In the genomic region with DNA sequence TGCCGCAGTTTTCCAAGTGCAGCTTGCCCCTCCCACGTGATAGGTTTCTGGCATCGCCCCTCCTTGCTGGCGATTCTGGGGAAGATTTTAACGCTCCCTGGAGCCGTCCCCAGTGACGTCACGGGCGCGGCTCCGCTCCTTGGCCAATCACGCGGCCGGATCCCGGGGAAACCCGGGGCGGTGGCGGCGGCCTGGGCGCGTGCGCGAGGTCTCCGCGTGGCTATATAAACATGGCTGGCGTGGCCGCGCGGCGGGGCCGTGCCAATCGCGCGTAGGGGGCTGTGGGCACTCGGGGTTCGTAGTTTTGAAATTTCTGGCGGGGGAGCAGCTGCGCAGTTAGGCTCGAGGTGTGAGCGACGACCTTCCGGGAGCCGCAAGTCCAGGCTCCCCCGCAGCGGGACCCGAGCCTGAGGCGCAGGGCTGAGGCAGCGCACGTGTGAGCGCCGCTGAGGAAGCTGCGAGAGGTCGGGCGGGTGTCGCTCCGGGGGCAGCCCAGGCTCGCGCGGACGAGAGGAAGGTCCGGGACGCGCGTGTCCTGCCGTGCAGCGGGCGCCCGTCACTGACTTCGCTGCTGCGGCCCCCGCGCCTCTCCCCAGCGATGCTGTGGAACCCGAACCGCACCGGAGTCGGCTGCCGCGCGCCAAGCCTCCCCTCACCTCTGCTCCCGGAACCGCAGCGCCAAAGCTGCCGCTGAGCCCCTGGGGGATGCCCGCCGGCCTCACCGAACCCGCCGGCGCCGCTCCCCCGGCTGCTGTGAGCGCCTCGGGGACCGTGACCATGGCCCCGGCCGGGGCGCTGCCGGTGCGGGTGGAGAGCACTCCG, we compare ENCODE assay signal across 8 cellular contexts.
DNase-seq lines count a peak whose midpoint lies in the region; ATAC-seq, FAIRE-seq and TF ChIP-seq lines count a peak whose summit lies in the region.

A gene with protein sequence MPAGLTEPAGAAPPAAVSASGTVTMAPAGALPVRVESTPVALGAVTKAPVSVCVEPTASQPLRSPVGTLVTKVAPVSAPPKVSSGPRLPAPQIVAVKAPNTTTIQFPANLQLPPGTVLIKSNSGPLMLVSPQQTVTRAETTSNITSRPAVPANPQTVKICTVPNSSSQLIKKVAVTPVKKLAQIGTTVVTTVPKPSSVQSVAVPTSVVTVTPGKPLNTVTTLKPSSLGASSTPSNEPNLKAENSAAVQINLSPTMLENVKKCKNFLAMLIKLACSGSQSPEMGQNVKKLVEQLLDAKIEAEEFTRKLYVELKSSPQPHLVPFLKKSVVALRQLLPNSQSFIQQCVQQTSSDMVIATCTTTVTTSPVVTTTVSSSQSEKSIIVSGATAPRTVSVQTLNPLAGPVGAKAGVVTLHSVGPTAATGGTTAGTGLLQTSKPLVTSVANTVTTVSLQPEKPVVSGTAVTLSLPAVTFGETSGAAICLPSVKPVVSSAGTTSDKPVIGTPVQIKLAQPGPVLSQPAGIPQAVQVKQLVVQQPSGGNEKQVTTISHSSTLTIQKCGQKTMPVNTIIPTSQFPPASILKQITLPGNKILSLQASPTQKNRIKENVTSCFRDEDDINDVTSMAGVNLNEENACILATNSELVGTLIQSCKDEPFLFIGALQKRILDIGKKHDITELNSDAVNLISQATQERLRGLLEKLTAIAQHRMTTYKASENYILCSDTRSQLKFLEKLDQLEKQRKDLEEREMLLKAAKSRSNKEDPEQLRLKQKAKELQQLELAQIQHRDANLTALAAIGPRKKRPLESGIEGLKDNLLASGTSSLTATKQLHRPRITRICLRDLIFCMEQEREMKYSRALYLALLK (plus strand): TSS at position 217 of the 822 bp plus-strand sequence. CDS start 489 bp downstream, at position 706.

- no peak for FAIRE-seq in D721Med (lab: Jason Lieb, UNC)

- H2AFZ ChIP-seq in OCI-LY3 (ENCODE audit: low read depth, low read length), result peak within 1 kb of the TSS; percentile 100

- H3K27me3 ChIP-seq in HUES48 (ENCODE audit: control insufficient read depth, insufficient read depth, low read length), result peaks cover 6% of the 10 kb centered on the region; the same call in 1 of the 2 replicates
- H3K27me3 ChIP-seq in OCI-LY3 (ENCODE audit: low read depth, low read length), result peaks cover 12% of the 10 kb centered on the region; the same call in 1 of the 2 replicates

- H3K36me3 ChIP-seq in HUES48 (ENCODE audit: control insufficient read depth, insufficient read depth, low read length), result no peaks in the 10 kb centered on the region
- H3K36me3 ChIP-seq in OCI-LY3 (replicated peaks; ENCODE audit: low read depth, low read length), result peaks cover 4% of the 10 kb centered on the region

- TF ChIP-seq CTCF in D721Med (IDR thresholded peaks at IDR 0.05; ENCODE audit: insufficient read depth, missing control alignments) (no peak), OCI-LY3 (IDR thresholded peaks at IDR 0.05; ENCODE audit: low read depth, low read length) (no peak)

- ATAC-seq in GM21423 (IDR thresholded peaks at IDR 0.05; ENCODE audit: unreplicated experiment), result peak; percentile 93

- H3K79me2 ChIP-seq in OCI-LY3 (ENCODE audit: low read length), result peaks cover 45% of the 10 kb centered on the region

- peak within 1 kb of the TSS; percentile 96 for H3K4me3 ChIP-seq in HUES48 (ENCODE audit: low read depth, low read length)
- peak within 1 kb of the TSS; percentile 84 for H3K4me3 ChIP-seq in OCI-LY3 (ENCODE audit: low read length)

- H3K9me3 ChIP-seq in HUES48 (ENCODE audit: control insufficient read depth, insufficient read depth, low read length), result no peaks in the 10 kb centered on the region
- no peaks in the 10 kb centered on the region for H3K9me3 ChIP-seq in OCI-LY3 (ENCODE audit: insufficient read depth, low read length)

- peaks cover 27% of the 10 kb centered on the region for H3K4me1 ChIP-seq in HUES48 (ENCODE audit: control insufficient read depth, insufficient read depth, low read length)
- peaks cover 18% of the 10 kb centered on the region for H3K4me1 ChIP-seq in OCI-LY3 (ENCODE audit: low read length)

- DNase-seq in D721Med (ENCODE audit: insufficient read length, low spot score) (peak; percentile 43), epidermal melanocyte (ENCODE audit: insufficient read length, low spot score) (peak; percentile 68), middle frontal gyrus (ENCODE audit: extremely low spot score, low spot score) (peak; percentile 89)
- DNase-seq in activated CD8-positive, alpha-beta memory T cell treated with anti-CD3 and anti-CD28 coated beads, Interleukin-2, amount 50 U/mL, for 48 hours, result peak; percentile 99
- DNase-seq in stimulated activated CD8-positive, alpha-beta memory T cell treated with anti-CD3 and anti-CD28 coated beads, Interleukin-2, amount 100 ng/mL, for 1 hour (ENCODE audit: low read depth in 2 of 2), result peak; percentile 85 to 90

- peaks cover 21% of the 10 kb centered on the region; the same call in 1 of the 2 replicates for H4K20me1 ChIP-seq in OCI-LY3 (ENCODE audit: insufficient read depth, low read length)

- H3K9ac ChIP-seq in HUES48 (ENCODE audit: low read depth, low read length) (peak within 1 kb of the TSS; percentile 83), OCI-LY3 (ENCODE audit: low read length) (peak within 1 kb of the TSS; percentile 72)

- peak within 1 kb of the TSS; percentile 96 for H3K4me2 ChIP-seq in OCI-LY3 (ENCODE audit: low read length)

- peak within 1 kb of the TSS; percentile 80 for H3K27ac ChIP-seq in HUES48 (ENCODE audit: low read depth, low read length)
- H3K27ac ChIP-seq in OCI-LY3 (ENCODE audit: low read length), result peak within 1 kb of the TSS; percentile 31

Comparison
In these comparisons a context has a peak if more than half of its experiments do, and no peak if none do; other contexts are left out.
1. Peak in every context shown above with its lines: DNase-seq, ATAC-seq, H3K4me3 ChIP-seq and H3K27ac ChIP-seq.
2. DNase-seq: peak in every context shown above with its lines; median percentile 99 in activated CD8-positive, alpha-beta memory T cell treated with anti-CD3 and anti-CD28 coated beads, Interleukin-2, amount 50 U/mL, for 48 hours; 89 in middle frontal gyrus; 88 in stimulated activated CD8-positive, alpha-beta memory T cell treated with anti-CD3 and anti-CD28 coated beads, Interleukin-2, amount 100 ng/mL, for 1 hour; 68 in epidermal melanocyte; 43 in D721Med.